ENCODE assay signal across 26 cellular contexts in genomic region chr20:25571240-25571639, GRCh38. TPM values are rescaled to one million over a fixed set of nuclear protein-coding genes. Genes with fewer than 3 reads are reported as not detected.
DNase-seq lines count a peak whose midpoint lies in the region; ATAC-seq and TF ChIP-seq lines count a peak whose summit lies in the region.
"Had no signal": no experiment of that assay in that cellular context is flagged by ENCODE, and none has a peak within 500 bp of the region (broad histone marks: within the 10 kb centered on the region; RNA-seq: fewer than 3 reads in every experiment).

No MANE protein-coding gene starts in this region.

- intact Hi-C loops in left lung (cut with DNase I) = no loop called here
- intact Hi-C loops in stomach (cut with DNase I; ENCODE audit: low total_unique reads) = no loop called here

- H3K4me1 ChIP-seq in left lung (no peaks in the 10 kb centered on the region), stomach (peaks cover 0 to 24% (median 3%) of the 10 kb centered on the region in 4 donors)

- WGBS in stomach, 5 donors = 18 to 41% (median 35%) methylated on average over 2 of the region's 2 CpGs

- H3K4me3 ChIP-seq in left lung = no peak overlapping the region
- no peak overlapping the region for H3K4me3 ChIP-seq in stomach
- H3K4me3 ChIP-seq: dorsolateral prefrontal cortex had no signal

- no peaks in the 10 kb centered on the region for H3K27me3 ChIP-seq in left lung
- no peaks in the 10 kb centered on the region for H3K27me3 ChIP-seq in stomach
- H3K27me3 ChIP-seq: dorsolateral prefrontal cortex had no signal

- H3K9me3 ChIP-seq in left lung (no peaks in the 10 kb centered on the region), stomach (no peaks in the 10 kb centered on the region)

- no peak overlapping the region for H3K27ac ChIP-seq in left lung
- peak overlapping the region in 4 of 5 donors; percentile 32 to 58 (median 52) for H3K27ac ChIP-seq in stomach
- H3K27ac ChIP-seq: dorsolateral prefrontal cortex had no signal

- no peak for TF ChIP-seq EP300 in stomach (IDR thresholded peaks at IDR 0.05)

- H3K36me3 ChIP-seq in left lung (no peaks in the 10 kb centered on the region), stomach (no peaks in the 10 kb centered on the region)

- peak; percentile 77 for ATAC-seq in left lung
- no peak for ATAC-seq in HG03378 (IDR thresholded peaks at IDR 0.05; ENCODE audit: unreplicated experiment)
- ATAC-seq: left lobe of liver; naive thymus-derived CD4-positive, alpha-beta T cell; PC-3; Right ventricle myocardium inferior; stimulated activated effector memory CD8-positive, alpha-beta T cell treated with anti-CD3 and anti-CD28 coated beads, Interleukin-12 subunit alpha, Interleukin-12 subunit beta, amount 100 ng/mL, for 72 hours had no signal

- TF ChIP-seq CTCF in left lung (IDR thresholded peaks at IDR 0.05) (no peak), stomach (IDR thresholded peaks at IDR 0.05) (no peak)

- peak in 2 of 3 experiments; percentile 8 to 26 for DNase-seq in NCI-H1417 (lab: John Stamatoyannopoulos, UW)
- DNase-seq in NCI-H1417 treated with DMSO at 0.1 percent for 48 hours (lab: John Stamatoyannopoulos, UW) = no peak
- DNase-seq in NCI-H69 (lab: John Stamatoyannopoulos, UW) = peak; percentile 14
- DNase-seq in left lung = no peak
- peak; percentile 37 for DNase-seq in stomach
- no peak for DNase-seq in HuH-7 (ENCODE audit: low spot score)
- DNase-seq in MV-4-11 (lab: John Stamatoyannopoulos, UW) = no peak
- DNase-seq: activated CD4-positive, alpha-beta T cell treated with anti-CD3 and anti-CD28 coated beads for 48 hours; activated naive CD4-positive, alpha-beta T cell treated with Interleukin-2 at 50 U/mL for 16 hours; activated T-cell treated with anti-CD3 and anti-CD28 coated beads, Interleukin-2, amount 50 U/mL, for 48 hours; CD4-positive, alpha-beta T cell; cerebellar nuclear complex; dorsolateral prefrontal cortex; GOT3; mesendoderm; naive thymus-derived CD4-positive, alpha-beta T cell; NK-92 treated with Interleukin-12 subunit alpha and Interleukin-12 subunit beta, amount 100 ng/mL, for 24 hours; occipital lobe; PC-3; retina; stimulated activated CD4-positive, alpha-beta T cell treated with anti-CD3 and anti-CD28 coated beads, Interleukin-4, amount 100 ng/mL, for 1 hour; substantia nigra had no signal

- no peak for TF ChIP-seq POLR2A in stomach (IDR thresholded peaks at IDR 0.05)

RNA-seq across cellular contexts. Expression of gene NINL, which starts 14.1 kb away (rescaled TPM):
- total RNA-seq in left lung = 10 to 100 TPM in 1 of 2 donors, 1 to 10 TPM in 1; 9.6 to 17.0 TPM
- total RNA-seq in stomach = 10 to 100 TPM in 4 of 5 donors, 1 to 10 TPM in 1; 3.1 to 34.8 (median 22.0) TPM
- polyA plus RNA-seq in stomach = 10 to 100 TPM in 1 of 3 donors, 1 to 10 TPM in 2; 6.4 to 10.1 (median 7.8) TPM

RNA-seq across cellular contexts. Expression of gene NANP, which starts 52.6 kb away (rescaled TPM):
- 1 to 10 TPM; 4.7 to 7.4 TPM for total RNA-seq in left lung
- total RNA-seq in stomach = 1 to 10 TPM in 3 of 5 donors, under 1 TPM in 2; under 0.01 to 5.7 (median 1.2) TPM
- 1 to 10 TPM; 1.5 to 2.8 (median 2.7) TPM for polyA plus RNA-seq in stomach

Comparison
In these comparisons a context has a peak if more than half of its experiments do, and no peak if none do; other contexts are left out.
1. DNase-seq: peak in NCI-H1417 (2 of 3), NCI-H69 (single experiment) and stomach (single experiment); none in NCI-H1417 treated with DMSO at 0.1 percent for 48 hours (single experiment), left lung (0 of 2), HuH-7 (single experiment) and MV-4-11 (single experiment).
2. H3K27ac ChIP-seq: peak in stomach (4 of 5); none in left lung (0 of 2).